ENCODE assay signal across 2 cellular contexts in the genomic region with DNA sequence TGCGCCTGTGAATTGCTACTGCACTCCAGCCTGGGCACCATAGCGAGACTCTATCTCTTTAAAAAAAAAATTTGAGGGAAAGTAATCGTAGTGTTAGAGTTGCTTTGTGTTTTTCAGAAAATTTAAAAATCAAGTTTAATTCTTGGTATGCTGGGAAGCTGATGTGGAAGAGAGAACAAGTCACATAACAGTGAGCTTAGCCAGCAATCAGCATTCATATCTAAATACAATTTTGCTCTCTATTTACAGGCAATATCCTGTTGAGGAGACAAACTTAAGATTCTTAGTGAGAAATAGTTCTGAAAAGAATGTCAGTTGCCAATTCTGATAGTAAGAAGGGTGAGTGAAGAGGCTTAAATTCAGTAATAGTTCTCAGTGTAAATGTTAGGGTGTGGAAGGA.
TF ChIP-seq lines count a peak whose summit lies in the region.

No MANE protein-coding gene starts in this region.

TF ChIP-seq in SK-N-SH treated with all-trans-retinoic acid at 6 μM for 48 hours, 23 proteins besides CTCF, POLR2A, EP300 and RAD21 (continued from another document):
- TF ChIP-seq, protein P1, sequence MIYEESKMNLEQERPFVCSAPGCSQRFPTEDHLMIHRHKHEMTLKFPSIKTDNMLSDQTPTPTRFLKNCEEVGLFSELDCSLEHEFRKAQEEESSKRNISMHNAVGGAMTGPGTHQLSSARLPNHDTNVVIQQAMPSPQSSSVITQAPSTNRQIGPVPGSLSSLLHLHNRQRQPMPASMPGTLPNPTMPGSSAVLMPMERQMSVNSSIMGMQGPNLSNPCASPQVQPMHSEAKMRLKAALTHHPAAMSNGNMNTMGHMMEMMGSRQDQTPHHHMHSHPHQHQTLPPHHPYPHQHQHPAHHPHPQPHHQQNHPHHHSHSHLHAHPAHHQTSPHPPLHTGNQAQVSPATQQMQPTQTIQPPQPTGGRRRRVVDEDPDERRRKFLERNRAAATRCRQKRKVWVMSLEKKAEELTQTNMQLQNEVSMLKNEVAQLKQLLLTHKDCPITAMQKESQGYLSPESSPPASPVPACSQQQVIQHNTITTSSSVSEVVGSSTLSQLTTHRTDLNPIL (CRISPR knock-in tag; IDR thresholded peaks at IDR 0.05; ENCODE audit: low read depth), result no peak
- TF ChIP-seq TCF4 (CRISPR knock-in tag; IDR thresholded peaks at IDR 0.05; ENCODE audit: borderline replicate concordance) (no peak), ARNTL (CRISPR knock-in tag; IDR thresholded peaks at IDR 0.05; ENCODE audit: borderline replicate concordance, low read depth) (no peak), ZNF70 (CRISPR knock-in tag; IDR thresholded peaks at IDR 0.05) (no peak)
TF ChIP-seq in SK-N-SH treated with all-trans-retinoic acid at 6 μM for 48 hours: peak in this region for 0.

TF ChIP-seq in SK-N-SH, 30 proteins besides CTCF, POLR2A, EP300 and RAD21 (continued from another document):
- TF ChIP-seq, protein P2, sequence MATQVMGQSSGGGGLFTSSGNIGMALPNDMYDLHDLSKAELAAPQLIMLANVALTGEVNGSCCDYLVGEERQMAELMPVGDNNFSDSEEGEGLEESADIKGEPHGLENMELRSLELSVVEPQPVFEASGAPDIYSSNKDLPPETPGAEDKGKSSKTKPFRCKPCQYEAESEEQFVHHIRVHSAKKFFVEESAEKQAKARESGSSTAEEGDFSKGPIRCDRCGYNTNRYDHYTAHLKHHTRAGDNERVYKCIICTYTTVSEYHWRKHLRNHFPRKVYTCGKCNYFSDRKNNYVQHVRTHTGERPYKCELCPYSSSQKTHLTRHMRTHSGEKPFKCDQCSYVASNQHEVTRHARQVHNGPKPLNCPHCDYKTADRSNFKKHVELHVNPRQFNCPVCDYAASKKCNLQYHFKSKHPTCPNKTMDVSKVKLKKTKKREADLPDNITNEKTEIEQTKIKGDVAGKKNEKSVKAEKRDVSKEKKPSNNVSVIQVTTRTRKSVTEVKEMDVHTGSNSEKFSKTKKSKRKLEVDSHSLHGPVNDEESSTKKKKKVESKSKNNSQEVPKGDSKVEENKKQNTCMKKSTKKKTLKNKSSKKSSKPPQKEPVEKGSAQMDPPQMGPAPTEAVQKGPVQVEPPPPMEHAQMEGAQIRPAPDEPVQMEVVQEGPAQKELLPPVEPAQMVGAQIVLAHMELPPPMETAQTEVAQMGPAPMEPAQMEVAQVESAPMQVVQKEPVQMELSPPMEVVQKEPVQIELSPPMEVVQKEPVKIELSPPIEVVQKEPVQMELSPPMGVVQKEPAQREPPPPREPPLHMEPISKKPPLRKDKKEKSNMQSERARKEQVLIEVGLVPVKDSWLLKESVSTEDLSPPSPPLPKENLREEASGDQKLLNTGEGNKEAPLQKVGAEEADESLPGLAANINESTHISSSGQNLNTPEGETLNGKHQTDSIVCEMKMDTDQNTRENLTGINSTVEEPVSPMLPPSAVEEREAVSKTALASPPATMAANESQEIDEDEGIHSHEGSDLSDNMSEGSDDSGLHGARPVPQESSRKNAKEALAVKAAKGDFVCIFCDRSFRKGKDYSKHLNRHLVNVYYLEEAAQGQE (IDR thresholded peaks at IDR 0.05; ENCODE audit: low read depth, low read length), result no peak
- TF ChIP-seq EZH2phosphoT487 (IDR thresholded peaks at IDR 0.05; ENCODE audit: borderline replicate concordance, low read depth) (no peak), POLR2AphosphoS5 (IDR thresholded peaks at IDR 0.05; ENCODE audit: low read depth, low read length) (no peak), MEF2A (IDR thresholded peaks at IDR 0.05; ENCODE audit: borderline replicate concordance, low read depth) (no peak)
